In genomic region chr12:102957339-102958050, GRCh38 we compare ENCODE assay signal across 8 cellular contexts. TPM values are rescaled to one million over a fixed set of nuclear protein-coding genes. Genes with fewer than 3 reads are reported as not detected.
DNase-seq lines count a peak whose midpoint lies in the region; ATAC-seq and TF ChIP-seq lines count a peak whose summit lies in the region.

Gene ASCL1, plus strand, starts transcription at chr12:102957674. Its CDS starts 571 bp downstream, at chr12:102958245.

- H3K27ac ChIP-seq in Panc1 (ENCODE audit: low read length) = no peak within 1 kb of the TSS
- H3K27ac ChIP-seq in neuronal stem cell (replicated peaks; ENCODE audit: low read length) = no peak within 1 kb of the TSS

- H2AK5ac ChIP-seq in neuronal stem cell (ENCODE audit: low read depth, low read length) = no peak within 1 kb of the TSS

- no peak within 1 kb of the TSS for H4K91ac ChIP-seq in neuronal stem cell (ENCODE audit: low read depth, low read length, poor library complexity)

- H3K9me3 ChIP-seq in Panc1 (ENCODE audit: control insufficient read depth, insufficient read depth, low read depth, low read length) (no peaks in the 10 kb centered on the region), neuronal stem cell (replicated peaks in 1 of 2; ENCODE audit: control insufficient read depth in 2 of 2, insufficient read depth in 1 of 2, low read depth in 1 of 2, low read length in 2 of 2) (peaks cover 1 to 4% of the 10 kb centered on the region in 2 donors)

- no peak within 1 kb of the TSS for H3K14ac ChIP-seq in neuronal stem cell (ENCODE audit: low read length)

- H2BK120ac ChIP-seq in neuronal stem cell (ENCODE audit: low read depth, low read length) = no peak within 1 kb of the TSS

- no TSS peak for BruUV-seq in Panc1 (replicated peaks; lab: Mats Ljungman, UMichigan)

- no peak within 1 kb of the TSS for H3K9ac ChIP-seq in neuronal stem cell (ENCODE audit: low read depth, low read length, poor library complexity)

- peaks cover 2% of the 10 kb centered on the region; the same call in 1 of the 2 replicates for H3K27me3 ChIP-seq in GM06990 (replicated peaks; ENCODE audit: control insufficient read depth, insufficient read depth, low read length)
- H3K27me3 ChIP-seq in Panc1 (ENCODE audit: control insufficient read depth, insufficient read depth, low read length) = peaks cover 15% of the 10 kb centered on the region
- H3K27me3 ChIP-seq in neuronal stem cell (ENCODE audit: control insufficient read depth in 3 of 3, insufficient read depth in 3 of 3, low read depth in 1 of 3, low read length in 3 of 3) = peaks cover 21 to 92% (median 82%) of the 10 kb centered on the region in 3 experiments

- peak; percentile 35 for ATAC-seq in HG02763 (IDR thresholded peaks at IDR 0.05; ENCODE audit: unreplicated experiment)
- 0 out of 2 replicates have a peak, but pooled peaks have one; percentile 26 for ATAC-seq in Panc1

- H3K4me2 ChIP-seq in neuronal stem cell (ENCODE audit: insufficient read depth, low read length, poor library complexity, severe bottlenecking) = peak within 1 kb of the TSS; percentile 95

- H3K4ac ChIP-seq in neuronal stem cell (ENCODE audit: low read length) = no peak within 1 kb of the TSS

- WGBS in neuronal stem cell (ENCODE audit: extremely low coverage in 2 of 2, insufficient read length in 2 of 2, insufficient replicate concordance in 1 of 2), 2 donors = no CpG with 5 or more reads among the region's 52 CpGs

- H3K36me3 ChIP-seq in GM06990 (ENCODE audit: control insufficient read depth, insufficient read depth, low read length) (no peaks in the 10 kb centered on the region), Panc1 (ENCODE audit: control insufficient read depth, insufficient read depth, low read length) (no peaks in the 10 kb centered on the region), neuronal stem cell (replicated peaks in 1 of 2; ENCODE audit: control insufficient read depth in 2 of 2, insufficient read depth in 2 of 2, low read length in 2 of 2) (no peaks in the 10 kb centered on the region)

- H3K4me1 ChIP-seq in Panc1 (ENCODE audit: control insufficient read depth, insufficient read depth, low read length) = no peaks in the 10 kb centered on the region
- peaks cover 4 to 14% of the 10 kb centered on the region in 2 donors for H3K4me1 ChIP-seq in neuronal stem cell (ENCODE audit: control insufficient read depth in 2 of 2, insufficient read depth in 1 of 2, low read depth in 1 of 2, low read length in 2 of 2)

- TF ChIP-seq CTCF in GM06990 (IDR thresholded peaks at IDR 0.05; ENCODE audit: insufficient read depth, low read length, poor library complexity, severe bottlenecking) = no peak
- no peak for TF ChIP-seq CTCF in Panc1 (IDR thresholded peaks at IDR 0.05)
- no peak for TF ChIP-seq CTCF in epithelial cell of esophagus (IDR thresholded peaks at IDR 0.05; ENCODE audit: insufficient read depth, low read depth, low read length, missing control alignments)

- no peak within 1 kb of the TSS for H2BK5ac ChIP-seq in neuronal stem cell (ENCODE audit: low read length)

- peak within 1 kb of the TSS; percentile 38 for H3K23ac ChIP-seq in neuronal stem cell (ENCODE audit: low read depth, low read length, poor library complexity)

- no peak within 1 kb of the TSS for H2BK15ac ChIP-seq in neuronal stem cell (ENCODE audit: low read length)

- CTCF ChIA-PET in Panc1 (lab: Charles Lee) = interaction anchor here (0.6 kb wide), 1 partner anchor 770 kb away, joined by 3 read pairs; no protein-coding TSS in a partner anchor

- no peak within 1 kb of the TSS for H2BK12ac ChIP-seq in neuronal stem cell (ENCODE audit: low read length)

- H3K4me3 ChIP-seq in GM06990 (replicated peaks; ENCODE audit: low read depth, low read length) = peak within 1 kb of the TSS; percentile 65
- peak within 1 kb of the TSS; percentile 23 to 35 for H3K4me3 ChIP-seq in Panc1 (ENCODE audit: low read depth in 2 of 2, low read length in 2 of 2)
- peak within 1 kb of the TSS; percentile 30 for H3K4me3 ChIP-seq in epithelial cell of esophagus (ENCODE audit: low read length)
- peak within 1 kb of the TSS; percentile 28 to 80 for H3K4me3 ChIP-seq in neuronal stem cell (ENCODE audit: low read length in 2 of 2)

- in situ Hi-C loops in Panc1 (cut with HindIII; ENCODE audit: low pct_unique_long_range_greater_than_20kb, low sequenced_read_pairs) = no loop called here

- DNase-seq in GM06990 (ENCODE audit: extremely low read depth, insufficient read length) = peak; percentile 73
- no peak for DNase-seq in Panc1 (ENCODE audit: low read depth, low spot score)
- peak; percentile 33 for DNase-seq in epithelial cell of esophagus (ENCODE audit: low read depth)
- no peak for DNase-seq in neuronal stem cell (ENCODE audit: low spot score)
- no peak for DNase-seq in SW480 (ENCODE audit: low spot score)
- DNase-seq in activated CD8-positive, alpha-beta memory T cell treated with anti-CD3 and anti-CD28 coated beads for 24 hours = no peak
- DNase-seq in effector CD4-positive, alpha-beta T cell = no peak

- intact Hi-C loops in Panc1 (cut with micrococcal nuclease; ENCODE audit: unreplicated experiment) = no loop called here

- H3K79me1 ChIP-seq in neuronal stem cell (ENCODE audit: low read depth, low read length) = no peaks in the 10 kb centered on the region

- H4K8ac ChIP-seq in neuronal stem cell (ENCODE audit: low read depth, low read length) = no peak within 1 kb of the TSS

- H3K18ac ChIP-seq in neuronal stem cell (ENCODE audit: low read length) = peak within 1 kb of the TSS; percentile 79

- POLR2A ChIA-PET in Panc1 (lab: Charles Lee) = no interaction called here

- H2AFZ ChIP-seq in neuronal stem cell (ENCODE audit: low read length) = peak within 1 kb of the TSS; percentile 87

RNA-seq across cellular contexts. Expression of gene ASCL1, which starts in this region (rescaled TPM):
- not detected for total RNA-seq in Panc1 (2021; ENCODE audit: unreplicated experiment)
- not detected for polyA plus RNA-seq in Panc1 (2012; ENCODE audit: insufficient read length)
- 0.08 TPM for polyA plus RNA-seq in neuronal stem cell (2013, experiment 1 of 2)
- polyA plus RNA-seq in neuronal stem cell (2013, experiment 2 of 2) = 0.17 TPM

Comparison
In these comparisons a context has a peak if more than half of its experiments do, and no peak if none do; other contexts are left out.
1. Peak in ATAC-seq and H3K4me3 ChIP-seq in Panc1; RNA of the gene not detected or under 1 TPM.
2. DNase-seq: peak in GM06990 (single experiment) and epithelial cell of esophagus (single experiment); none in Panc1 (single experiment), neuronal stem cell (single experiment), SW480 (single experiment), activated CD8-positive, alpha-beta memory T cell treated with anti-CD3 and anti-CD28 coated beads for 24 hours (single experiment) and effector CD4-positive, alpha-beta T cell (single experiment).
3. Peak in every context shown above with its lines, with median percentiles within 50 percentile points of each other: H3K4me3 ChIP-seq.